In genomic region chr1:155127672-155128468, GRCh38 we compare ENCODE assay signal across 8 cellular contexts. TPM values are rescaled to one million over a fixed set of nuclear protein-coding genes. Genes with fewer than 3 reads are reported as not detected.
DNase-seq lines count a peak whose midpoint lies in the region; ATAC-seq and TF ChIP-seq lines count a peak whose summit lies in the region.

TSS of gene EFNA1 (plus strand) at chr1:155127876. CDS start at chr1:155127978, 102 bp downstream.

- DNase-seq in GM03348 (ENCODE audit: low spot score) = peak; percentile 70
- peak; percentile 49 for DNase-seq in NCI-H345 (lab: John Stamatoyannopoulos, UW)
- DNase-seq in activated T-helper 2 cell treated with anti-CD3 and anti-CD28 coated beads, Interferon-gamma antibody, Interleukin-2, Interleukin-4, amounts not matched to agents 10 μg/mL and 5 μg/mL and 100 μg/mL, durations not matched to agents 14 hours and 24 hours and 36 hours (ENCODE audit: low spot score) = peak; percentile 26
- DNase-seq in fibroblast of pulmonary artery (ENCODE audit: low read depth) = peak; percentile 40
- peak; percentile 40 for DNase-seq in myocyte (ENCODE audit: low read depth)
- DNase-seq in germinal center (ENCODE audit: low spot score) = no peak

- H3K36me3 Mint-ChIP-seq in activated T-helper 2 cell treated with anti-CD3 and anti-CD28 coated beads, Interferon-gamma antibody, Interleukin-2, Interleukin-4, amounts not matched to agents 10 μg/mL and 5 μg/mL and 100 μg/mL, durations not matched to agents 14 hours and 24 hours and 36 hours (ENCODE audit: low read depth) = no peaks in the 10 kb centered on the region

- peak within 1 kb of the TSS; percentile 99 for H3K27ac ChIP-seq in temporal lobe (ENCODE audit: low read depth, low read length)

- no peaks in the 10 kb centered on the region for H3K9me3 Mint-ChIP-seq in activated T-helper 2 cell treated with anti-CD3 and anti-CD28 coated beads, Interferon-gamma antibody, Interleukin-2, Interleukin-4, amounts not matched to agents 10 μg/mL and 5 μg/mL and 100 μg/mL, durations not matched to agents 14 hours and 24 hours and 36 hours

- no peak for TF ChIP-seq CTCF in fibroblast of pulmonary artery (IDR thresholded peaks at IDR 0.05; ENCODE audit: low read length, missing control alignments)

- H3K4me3 ChIP-seq in fibroblast of pulmonary artery (replicated peaks; ENCODE audit: low read depth, low read length) = peak within 1 kb of the TSS; percentile 77

- peaks cover 45% of the 10 kb centered on the region for H3K27me3 Mint-ChIP-seq in activated T-helper 2 cell treated with anti-CD3 and anti-CD28 coated beads, Interferon-gamma antibody, Interleukin-2, Interleukin-4, amounts not matched to agents 10 μg/mL and 5 μg/mL and 100 μg/mL, durations not matched to agents 14 hours and 24 hours and 36 hours (ENCODE audit: low read depth)

- H3K27ac Mint-ChIP-seq in activated T-helper 2 cell treated with anti-CD3 and anti-CD28 coated beads, Interferon-gamma antibody, Interleukin-2, Interleukin-4, amounts not matched to agents 10 μg/mL and 5 μg/mL and 100 μg/mL, durations not matched to agents 14 hours and 24 hours and 36 hours = peak within 1 kb of the TSS; percentile 36

- intact Hi-C loops in activated T-helper 2 cell treated with anti-CD3 and anti-CD28 coated beads, Interferon-gamma antibody, Interleukin-2, Interleukin-4, amounts not matched to agents 10 μg/mL and 5 μg/mL and 100 μg/mL, durations not matched to agents 14 hours and 24 hours and 36 hours (cut with micrococcal nuclease) = no loop called here

- peak within 1 kb of the TSS; percentile 75 for H3K4me3 Mint-ChIP-seq in activated T-helper 2 cell treated with anti-CD3 and anti-CD28 coated beads, Interferon-gamma antibody, Interleukin-2, Interleukin-4, amounts not matched to agents 10 μg/mL and 5 μg/mL and 100 μg/mL, durations not matched to agents 14 hours and 24 hours and 36 hours (ENCODE audit: low read depth)

- ATAC-seq in GM18517 (IDR thresholded peaks at IDR 0.05; ENCODE audit: unreplicated experiment) = no peak

- peaks cover 18% of the 10 kb centered on the region for H3K4me1 Mint-ChIP-seq in activated T-helper 2 cell treated with anti-CD3 and anti-CD28 coated beads, Interferon-gamma antibody, Interleukin-2, Interleukin-4, amounts not matched to agents 10 μg/mL and 5 μg/mL and 100 μg/mL, durations not matched to agents 14 hours and 24 hours and 36 hours (ENCODE audit: low read depth)

RNA-seq across cellular contexts. Expression of gene EFNA1, which starts in this region (rescaled TPM):
- total RNA-seq in activated T-helper 2 cell treated with anti-CD3 and anti-CD28 coated beads, Interferon-gamma antibody, Interleukin-2, Interleukin-4, amounts not matched to agents 10 μg/mL and 5 μg/mL and 100 μg/mL, durations not matched to agents 14 hours and 24 hours and 36 hours = 0.18 and 0.39 TPM in 2 replicates
- 0.59 and 1.4 TPM in 2 replicates for total RNA-seq in myocyte
- polyA plus RNA-seq in myocyte (2012) = 4.8 TPM
- 2.7 TPM for total RNA-seq in temporal lobe

Comparison
In these comparisons a context has a peak if more than half of its experiments do, and no peak if none do; other contexts are left out.
1. Peak in DNase-seq in activated T-helper 2 cell treated with anti-CD3 and anti-CD28 coated beads, Interferon-gamma antibody, Interleukin-2, Interleukin-4, amounts not matched to agents 10 μg/mL and 5 μg/mL and 100 μg/mL, durations not matched to agents 14 hours and 24 hours and 36 hours; RNA of the gene not detected or under 1 TPM.